ENCODE assay signal across 8 cellular contexts in the genomic region with DNA sequence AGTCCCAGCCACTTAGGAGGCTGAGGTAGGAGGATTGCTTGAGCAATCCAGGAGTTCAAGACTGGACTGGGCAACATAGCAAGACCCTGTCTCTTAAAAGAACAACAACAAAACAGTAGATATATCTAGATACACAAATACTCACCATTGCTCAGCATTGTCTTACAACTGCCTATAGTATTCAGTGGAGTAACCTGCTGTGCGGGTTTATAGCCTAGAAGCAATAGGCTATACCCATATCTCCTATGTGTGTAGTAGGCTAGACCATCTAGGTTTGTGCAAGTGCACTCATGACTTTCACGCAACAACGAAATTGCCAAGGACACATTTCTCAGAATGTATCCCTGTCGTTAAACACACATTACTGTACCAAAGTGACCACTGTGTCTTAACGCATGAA. TPM values are rescaled to one million over a fixed set of nuclear protein-coding genes. Genes with fewer than 3 reads are reported as not detected.
"Had no signal": no experiment of that assay in that cellular context is flagged by ENCODE, and none has a peak within 500 bp of the region (broad histone marks: within the 10 kb centered on the region; RNA-seq: fewer than 3 reads in every experiment).

No MANE protein-coding gene starts in this region.

- H3K4me2 ChIP-seq: KMS-11 had no signal

- H3K9ac ChIP-seq: KMS-11 had no signal

- FAIRE-seq: HepG2 had no signal

- H3K27ac Mint-ChIP-seq: IgD-negative memory B cell had no signal

- H3K4me3 Mint-ChIP-seq: IgD-negative memory B cell had no signal

- DNase-seq: IMR-90, KBM-7, KG1 had no signal

- ATAC-seq: HepG2 had no signal

- H3K27ac ChIP-seq: HL-60, KMS-11 had no signal

- H3K4me1 Mint-ChIP-seq: IgD-negative memory B cell had no signal

- H3K36me3 Mint-ChIP-seq: IgD-negative memory B cell had no signal

- H3K27me3 Mint-ChIP-seq: IgD-negative memory B cell had no signal

RNA-seq across cellular contexts. Expression of a gene that starts 44.7 kb away (rescaled TPM):
- total RNA-seq: HepG2, HT-29 had no signal
- polyA plus RNA-seq: HepG2, IgD-negative memory B cell had no signal
